Comparison of ENCODE assay signal across 20 cellular contexts in the genomic region with DNA sequence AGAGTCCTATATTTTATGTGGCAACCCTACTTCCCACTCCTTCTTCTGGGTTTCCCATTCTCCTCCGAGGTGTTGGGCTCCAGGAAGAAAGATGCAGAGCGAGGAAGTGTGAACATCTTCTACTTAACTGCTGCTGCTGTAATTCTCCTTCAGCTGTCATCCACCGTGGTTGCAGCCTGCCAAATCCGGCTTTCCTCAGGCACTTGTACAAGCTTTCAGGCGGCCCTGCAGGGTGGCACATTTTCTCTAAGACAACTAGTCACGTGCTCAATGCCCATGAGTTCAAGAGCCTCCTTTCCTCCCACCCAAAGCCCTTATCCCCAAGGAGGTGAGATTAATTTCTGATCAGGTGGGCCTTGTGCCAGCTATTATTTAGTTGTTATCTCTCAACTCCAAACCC.
DNase-seq lines count a peak whose midpoint lies in the region; ATAC-seq and TF ChIP-seq lines count a peak whose summit lies in the region.
"Had no signal": no experiment of that assay in that cellular context is flagged by ENCODE, and none has a peak within 500 bp of the region (broad histone marks: within the 10 kb centered on the region; RNA-seq: fewer than 3 reads in every experiment).

No MANE protein-coding gene starts in this region.

- H3K9me3 ChIP-seq in psoas muscle, result peaks cover 5% of the 10 kb centered on the region

- H3K4me3 ChIP-seq in psoas muscle, result no peak overlapping the region
- H3K4me3 ChIP-seq: A549, MG63 had no signal

- H3K27ac ChIP-seq in psoas muscle, result no peak overlapping the region
- H3K27ac ChIP-seq: A549, KMS-11 had no signal

- peaks cover 0 to 2% (median 0%) of the 10 kb centered on the region in 3 donors for H3K27me3 ChIP-seq in psoas muscle (ENCODE audit: insufficient read depth in 3 of 3, low read length in 2 of 3)
- H3K27me3 ChIP-seq: MG63 had no signal

- no peaks in the 10 kb centered on the region for H3K4me1 ChIP-seq in psoas muscle
- H3K4me1 ChIP-seq: A549 had no signal

- intact Hi-C loops in psoas muscle (cut with DNase I), result no loop called here

- ATAC-seq in HG03139 (IDR thresholded peaks at IDR 0.05; ENCODE audit: unreplicated experiment), result no peak
- no peak for ATAC-seq in psoas muscle
- ATAC-seq: A549; CD8-positive, alpha-beta T cell; PC-3 had no signal

- no peaks in the 10 kb centered on the region for H3K36me3 ChIP-seq in psoas muscle (ENCODE audit: insufficient read depth in 1 of 2, low read depth in 1 of 2)
- H3K36me3 ChIP-seq: MG63 had no signal

- DNase-seq in Ammon's horn (ENCODE audit: low spot score) (peak; percentile 33), Kasumi-1 (lab: John Stamatoyannopoulos, UW) (peak; percentile 9 to 36), cerebellar cortex (ENCODE audit: low spot score) (peak; percentile 2), occipital lobe (lab: John Stamatoyannopoulos, UW) (peak; percentile 17), psoas muscle (no peak)
- no peak for DNase-seq in activated CD4-positive, alpha-beta T cell treated with anti-CD3 and anti-CD28 coated beads for 4 hours
- DNase-seq: AML-193; CD8-positive, alpha-beta T cell; DMS 273 treated with DMSO at 0.1 percent for 48 hours; EL; GOT3; MG63; NCI-H1105; NCI-H1694 treated with DMSO at 0.1 percent for 48 hours; NCI-H446; NK-92 treated with Interleukin-12 subunit alpha and Interleukin-12 subunit beta, amount 100 ng/mL, for 24 hours; PC-3 had no signal

- WGBS in psoas muscle, 3 donors, result 33 to 44% (median 38%) methylated on average over 6 of the region's 6 CpGs

- TF ChIP-seq CTCF in psoas muscle (IDR thresholded peaks at IDR 0.05), result no peak

Comparison
In these comparisons a context has a peak if more than half of its experiments do, and no peak if none do; other contexts are left out.
1. DNase-seq: peak in Ammon's horn (single experiment), Kasumi-1 (2 of 2), cerebellar cortex (single experiment) and occipital lobe (single experiment); none in activated CD4-positive, alpha-beta T cell treated with anti-CD3 and anti-CD28 coated beads for 4 hours (0 of 2) and psoas muscle (0 of 2).